ENCODE assay signal across 8 cellular contexts in genomic region chr3:176939022-176939817, GRCh38.
DNase-seq lines count a peak whose midpoint lies in the region; ATAC-seq, FAIRE-seq and TF ChIP-seq lines count a peak whose summit lies in the region.

No MANE protein-coding gene starts in this region.

- ATAC-seq in GM19035 (IDR thresholded peaks at IDR 0.05; ENCODE audit: unreplicated experiment) (peak; percentile 97), HG03097 (IDR thresholded peaks at IDR 0.05; ENCODE audit: low FRiP score, unreplicated experiment) (peak; percentile 93), aorta (ENCODE audit: low FRiP score) (peak; percentile 77)

- H3K9me3 ChIP-seq in endodermal cell (ENCODE audit: control insufficient read depth, low read length) (peaks cover 7% of the 10 kb centered on the region), aorta (ENCODE audit: control insufficient read depth, low read length) (no peaks in the 10 kb centered on the region)

- FAIRE-seq in TTC549 (lab: Jason Lieb, UNC), result peak; percentile 89

- DNase-seq in Caki2 (ENCODE audit: low read depth), result peak; percentile 49
- DNase-seq in NCI-H2107 treated with DMSO at 0.1 percent for 48 hours (lab: John Stamatoyannopoulos, UW; ENCODE audit: unreplicated experiment), result peak; percentile 94
- DNase-seq in endodermal cell, result peak; percentile 70
- DNase-seq in midbrain (lab: John Stamatoyannopoulos, UW), result peak; percentile 62
- DNase-seq in aorta, result no peak

- TF ChIP-seq CTCF in endodermal cell (conservative IDR thresholded peaks at IDR 0.05), result peak; percentile 89

- no peak overlapping the region for H3K9ac ChIP-seq in endodermal cell (ENCODE audit: extremely low read depth, low read length, poor library complexity, severe bottlenecking)

- no peak overlapping the region for H3K4me3 Mint-ChIP-seq in endodermal cell

- no peak overlapping the region for H3K27ac Mint-ChIP-seq in endodermal cell

- no peaks in the 10 kb centered on the region for H3K36me3 ChIP-seq in endodermal cell (ENCODE audit: control insufficient read depth, insufficient read depth, low read length)
- no peaks in the 10 kb centered on the region for H3K36me3 ChIP-seq in aorta (ENCODE audit: control insufficient read depth in 1 of 2, insufficient read depth in 2 of 2, low read length in 1 of 2)

- intact Hi-C loops in aorta (cut with DNase I), result loop anchor here (2.0 to 5.0 kb wide), 3 partner anchors 66 to 427 kb away; no protein-coding TSS in a partner anchor

- no peaks in the 10 kb centered on the region for H3K27me3 Mint-ChIP-seq in endodermal cell (ENCODE audit: insufficient read depth)

- peaks cover 8% of the 10 kb centered on the region for H3K9me3 Mint-ChIP-seq in endodermal cell

- H3K36me3 Mint-ChIP-seq in endodermal cell (ENCODE audit: low read depth), result peaks cover 6% of the 10 kb centered on the region

- H3K27ac ChIP-seq in endodermal cell (ENCODE audit: low read depth, low read length) (no peak overlapping the region), aorta (ENCODE audit: low read depth in 1 of 2, low read length in 2 of 2) (no peak overlapping the region)

- 70 to 91% methylated on average over 7 to 10 of the region's 10 CpGs for WGBS in endodermal cell (ENCODE audit: insufficient coverage in 1 of 2, insufficient read length in 1 of 2), 2 experiments
- 15 to 16% methylated on average over 10 of the region's 10 CpGs for WGBS in aorta, 2 donors

- H3K27me3 ChIP-seq in endodermal cell (ENCODE audit: control insufficient read depth, insufficient read depth, low read length, poor library complexity, severe bottlenecking) (no peaks in the 10 kb centered on the region), aorta (ENCODE audit: control insufficient read depth in 1 of 2, insufficient read depth in 2 of 2, low read length in 1 of 2) (no peaks in the 10 kb centered on the region)

- H3K4me1 ChIP-seq in endodermal cell (ENCODE audit: control insufficient read depth, insufficient read depth, low read length) (no peaks in the 10 kb centered on the region), aorta (ENCODE audit: control insufficient read depth in 1 of 2, insufficient read depth in 2 of 2, low read length in 2 of 2) (no peaks in the 10 kb centered on the region)

- H3K4me3 ChIP-seq in endodermal cell (ENCODE audit: low read length), result no peak overlapping the region
- H3K4me3 ChIP-seq in aorta (ENCODE audit: low read length in 2 of 2), result no peak overlapping the region

- H3K4me1 Mint-ChIP-seq in endodermal cell, result peaks cover 7% of the 10 kb centered on the region

- in situ Hi-C loops in Caki2 (cut with HindIII; ENCODE audit: low pct_unique_long_range_greater_than_20kb, low sequenced_read_pairs), result no loop called here

Comparison
In these comparisons a context has a peak if more than half of its experiments do, and no peak if none do; other contexts are left out.
1. DNase-seq: peak in Caki2 (single experiment), NCI-H2107 treated with DMSO at 0.1 percent for 48 hours (single experiment), endodermal cell (single experiment) and midbrain (single experiment); none in aorta (0 of 2).
2. Peak in every context shown above with its lines, with median percentiles within 50 percentile points of each other: ATAC-seq.